8 cellular contexts compared by ENCODE assay signal in the genomic region with DNA sequence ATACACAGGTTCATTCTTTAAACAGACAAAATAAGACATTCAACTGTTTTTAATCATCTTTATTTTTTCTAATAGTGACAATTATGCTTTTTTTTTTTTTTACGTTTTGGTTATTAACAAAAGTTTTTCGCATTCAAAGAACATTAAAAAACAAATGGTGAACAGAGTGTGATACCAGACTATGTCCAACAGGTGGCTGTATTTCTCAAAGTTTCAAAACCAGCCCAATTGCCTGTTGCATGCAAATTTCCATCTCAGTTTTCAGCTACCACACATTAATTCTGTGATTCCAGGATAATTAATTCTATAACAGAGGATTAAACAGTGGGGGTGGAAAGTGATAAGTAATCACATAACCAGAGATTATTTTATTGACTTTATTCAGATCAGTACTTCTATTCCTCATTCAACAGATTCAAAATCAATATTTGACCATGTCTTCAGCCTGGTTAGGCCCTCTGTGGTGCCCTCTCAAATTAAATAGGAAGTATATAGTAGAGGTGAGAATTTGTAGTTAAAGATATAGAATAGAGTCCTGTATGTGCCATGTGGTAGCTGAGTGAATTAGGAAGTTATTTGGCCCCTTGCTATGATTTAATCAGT.
DNase-seq lines count a peak whose midpoint lies in the region; ATAC-seq and TF ChIP-seq lines count a peak whose summit lies in the region.

No MANE protein-coding gene starts in this region.

- in situ Hi-C loops in T47D (cut with HindIII; ENCODE audit: low pct_unique_long_range_greater_than_20kb, low sequenced_read_pairs): no loop called here

- peak; percentile 88 for TF ChIP-seq CTCF in mesothelial cell of epicardium (IDR thresholded peaks at IDR 0.05; ENCODE audit: unreplicated experiment)

- H3K36me3 Mint-ChIP-seq in mesothelial cell of epicardium: no peaks in the 10 kb centered on the region

- no peaks in the 10 kb centered on the region for H3K4me1 Mint-ChIP-seq in mesothelial cell of epicardium

- peaks cover 7% of the 10 kb centered on the region for H3K27me3 Mint-ChIP-seq in mesothelial cell of epicardium (ENCODE audit: low read depth)

- intact Hi-C loops in sciatic nerve (cut with DNase I): no loop called here

- no peak overlapping the region for H3K27ac Mint-ChIP-seq in mesothelial cell of epicardium

- no peak overlapping the region for H3K4me3 Mint-ChIP-seq in mesothelial cell of epicardium

- H3K9me3 Mint-ChIP-seq in mesothelial cell of epicardium: peaks cover 14% of the 10 kb centered on the region

- no peak for ATAC-seq in sciatic nerve

- DNase-seq in SIG-M5 treated with dmso at 0.1 percent for 504 hours (lab: John Stamatoyannopoulos, UW; ENCODE audit: unreplicated experiment): peak; percentile 39
- DNase-seq in SIG-M5 (lab: John Stamatoyannopoulos, UW): no peak
- peak; percentile 42 for DNase-seq in HCEC 1CT
- peak; percentile 28 for DNase-seq in NCI-H1092 treated with DMSO at 0.1 percent for 48 hours (lab: John Stamatoyannopoulos, UW)
- DNase-seq in T47D (ENCODE audit: low read depth in 1 of 2, low spot score in 1 of 2): peak; percentile 13 to 55
- DNase-seq in mesothelial cell of epicardium (ENCODE audit: low spot score in 2 of 2, unreplicated experiment in 2 of 2): no peak
- DNase-seq in ecto neural progenitor cell (ENCODE audit: low spot score): no peak
- no peak for DNase-seq in sciatic nerve (ENCODE audit: low spot score)

Comparison
In these comparisons a context has a peak if more than half of its experiments do, and no peak if none do; other contexts are left out.
1. DNase-seq: peak in SIG-M5 treated with dmso at 0.1 percent for 504 hours (single experiment), HCEC 1CT (single experiment), NCI-H1092 treated with DMSO at 0.1 percent for 48 hours (single experiment) and T47D (2 of 2); none in SIG-M5 (single experiment), mesothelial cell of epicardium (0 of 2), ecto neural progenitor cell (single experiment) and sciatic nerve (single experiment).